8 cellular contexts compared by ENCODE assay signal in the genomic region with DNA sequence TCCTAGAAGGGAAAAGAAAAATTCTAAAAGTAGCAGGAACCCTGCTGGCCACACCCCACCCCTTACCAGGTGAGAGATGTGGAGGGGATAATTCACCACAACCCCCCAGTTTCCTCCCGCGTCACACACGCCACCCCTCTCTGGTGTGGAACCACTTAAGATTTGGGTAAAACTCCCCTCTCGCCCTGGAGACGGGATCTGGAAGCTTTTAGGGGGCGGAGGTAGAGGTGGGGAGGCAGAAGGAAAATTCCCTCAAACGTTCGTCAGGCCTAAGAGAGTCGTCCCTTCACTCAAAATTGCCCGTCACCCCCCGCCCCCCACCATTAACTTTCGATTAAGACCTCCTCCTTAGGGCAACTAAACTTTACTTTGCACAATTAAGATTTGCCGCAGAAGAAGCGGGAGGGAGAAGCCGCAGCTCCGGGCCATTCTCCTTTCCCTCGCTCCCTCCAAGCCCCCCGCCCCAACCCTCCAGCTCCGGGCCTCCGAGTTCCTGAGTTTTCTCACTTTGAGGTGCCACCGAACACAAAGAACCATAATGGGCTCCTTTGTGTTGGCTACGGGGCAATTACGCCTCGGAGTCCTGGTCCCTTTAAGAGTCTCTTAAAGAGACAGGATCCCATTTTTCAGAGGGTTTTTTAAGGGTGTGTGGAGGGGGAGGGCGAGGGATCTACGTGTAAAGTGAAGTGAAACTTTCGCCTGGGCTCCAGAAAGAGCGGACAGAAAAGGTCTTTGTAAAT. TPM values are rescaled to one million over a fixed set of nuclear protein-coding genes. Genes with fewer than 3 reads are reported as not detected.
DNase-seq lines count a peak whose midpoint lies in the region; ATAC-seq, FAIRE-seq and TF ChIP-seq lines count a peak whose summit lies in the region.

No MANE protein-coding gene starts in this region.

- peak overlapping the region; percentile 94 for H3K27ac ChIP-seq in Panc1 (ENCODE audit: low read length)
- no peak overlapping the region for H3K27ac ChIP-seq in kidney (ENCODE audit: low read depth in 2 of 2, low read length in 2 of 2)
- H3K27ac ChIP-seq in spleen = peak overlapping the region in 7 of 8 donors; percentile 27 to 83 (median 75)

- peaks cover 48% of the 10 kb centered on the region for H3K4me1 Mint-ChIP-seq in Calu3 (ENCODE audit: low read depth, unreplicated experiment)

- peak; percentile 47 for ATAC-seq in HG03439 (IDR thresholded peaks at IDR 0.05; ENCODE audit: unreplicated experiment)
- ATAC-seq in Panc1 = peak; percentile 70
- ATAC-seq in HG03565 (IDR thresholded peaks at IDR 0.05; ENCODE audit: unreplicated experiment) = no peak

- POLR2A ChIA-PET in Panc1 (lab: Charles Lee) = no interaction called here

- H3K4me3 Mint-ChIP-seq in Calu3 (ENCODE audit: low read depth, unreplicated experiment) = peak overlapping the region; percentile 93

- H3K27me3 ChIP-seq in Panc1 (ENCODE audit: control insufficient read depth, insufficient read depth, low read length) = no peaks in the 10 kb centered on the region
- H3K27me3 ChIP-seq in spleen (replicated peaks in 1 of 7) = peaks cover 0 to 72% (median 37%) of the 10 kb centered on the region in 7 donors

- H3K9me3 ChIP-seq in Panc1 (ENCODE audit: control insufficient read depth, insufficient read depth, low read depth, low read length) (no peaks in the 10 kb centered on the region), kidney (ENCODE audit: control insufficient read depth in 1 of 2, low read length in 2 of 2) (no peaks in the 10 kb centered on the region), spleen (no peaks in the 10 kb centered on the region)

- H3K4me3 ChIP-seq in Panc1 (ENCODE audit: low read depth in 2 of 2, low read length in 2 of 2) (peak overlapping the region; percentile 59 to 64), kidney (ENCODE audit: low read length in 2 of 2) (peak overlapping the region; percentile 68 to 77), spleen (peak overlapping the region; percentile 52 to 79 (median 66))

- intact Hi-C loops in Calu3 (cut with micrococcal nuclease; ENCODE audit: unreplicated experiment) = no loop called here
- intact Hi-C loops in Panc1 (cut with micrococcal nuclease; ENCODE audit: unreplicated experiment) = no loop called here
- intact Hi-C loops in kidney (cut with DNase I) = no loop called here
- intact Hi-C loops in spleen (cut with DNase I; ENCODE audit: low total_unique reads) = no loop called here

- BruUV-seq in Calu3 (replicated peaks; lab: Mats Ljungman, UMichigan) = no TSS peak
- BruUV-seq in Panc1 (replicated peaks; lab: Mats Ljungman, UMichigan) = no TSS peak

- H3K9ac ChIP-seq in kidney (ENCODE audit: low read length in 2 of 2) = peak overlapping the region; percentile 60 to 73

- peaks cover 45% of the 10 kb centered on the region for H3K36me3 Mint-ChIP-seq in Calu3 (ENCODE audit: insufficient read depth, unreplicated experiment)

- CTCF ChIA-PET in Calu3 (lab: Charles Lee) = interaction anchor here (0.6 to 1.3 kb wide), 6 partner anchors 12 to 145 kb away, joined by 3 to 9 read pairs (median 6); no protein-coding TSS in a partner anchor
- CTCF ChIA-PET in Panc1 (lab: Charles Lee) = no interaction called here

- WGBS in spleen, 5 donors = 1 to 3% (median 2%) methylated on average over 28 of the region's 28 CpGs

- H3K27ac Mint-ChIP-seq in Calu3 (ENCODE audit: unreplicated experiment) = peak overlapping the region; percentile 88

- H3K36me3 ChIP-seq in Panc1 (ENCODE audit: control insufficient read depth, insufficient read depth, low read length) (peaks cover 2% of the 10 kb centered on the region; the same call in 1 of the 2 replicates), kidney (ENCODE audit: control insufficient read depth in 1 of 2, insufficient read depth in 2 of 2, low read length in 2 of 2) (no peaks in the 10 kb centered on the region), spleen (no peaks in the 10 kb centered on the region)

- DNase-seq in Calu3 (peak; percentile 54), Panc1 (ENCODE audit: low read depth, low spot score) (no peak), cerebellar cortex (ENCODE audit: low spot score) (peak; percentile 79), kidney (no peak), spleen (no peak), NCI-H187 treated with DMSO at 0.1 percent for 48 hours (lab: John Stamatoyannopoulos, UW) (no peak)

- FAIRE-seq in kidney (lab: Jason Lieb, UNC) = no peak

- no peaks in the 10 kb centered on the region for H3K27me3 Mint-ChIP-seq in Calu3 (ENCODE audit: unreplicated experiment)

- H3K9me3 Mint-ChIP-seq in Calu3 (ENCODE audit: low read depth, unreplicated experiment) = no peaks in the 10 kb centered on the region

- TF ChIP-seq POLR2A in spleen (IDR thresholded peaks at IDR 0.05) = no peak

- H3K4me1 ChIP-seq in Panc1 (ENCODE audit: control insufficient read depth, insufficient read depth, low read length) (peaks cover 28% of the 10 kb centered on the region), kidney (ENCODE audit: control insufficient read depth in 1 of 2, insufficient read depth in 1 of 2, low read depth in 1 of 2, low read length in 2 of 2) (peaks cover 0 to 7% of the 10 kb centered on the region in 2 donors), spleen (peaks cover 3 to 48% (median 32%) of the 10 kb centered on the region in 6 donors)

- in situ Hi-C loops in Panc1 (cut with HindIII; ENCODE audit: low pct_unique_long_range_greater_than_20kb, low sequenced_read_pairs) = no loop called here

- TF ChIP-seq CTCF in Calu3 (IDR thresholded peaks at IDR 0.05; ENCODE audit: unreplicated experiment) (no peak), Panc1 (IDR thresholded peaks at IDR 0.05) (no peak), kidney (IDR thresholded peaks at IDR 0.05; ENCODE audit: borderline replicate concordance, extremely low read depth, insufficient read depth) (no peak), spleen (IDR thresholded peaks at IDR 0.05 in 8 of 11, conservative IDR thresholded peaks at IDR 0.05 in 3 of 11) (no peak)

RNA-seq across cellular contexts. Expression of a gene that starts 1.0 kb away (rescaled TPM):
- total RNA-seq in Calu3 (2022) (28.5 and 35.8 TPM in 2 replicates), Panc1 (2021; ENCODE audit: unreplicated experiment) (35.4 TPM), kidney (4.7 TPM), spleen (1 to 10 TPM; 1.2 to 6.0 (median 3.1) TPM)
- 54.3 TPM for polyA plus RNA-seq in Panc1 (2012; ENCODE audit: insufficient read length)
- polyA plus RNA-seq in kidney (ENCODE audit: insufficient read depth, low read depth, low replicate concordance) (5.5 TPM), spleen (1 to 10 TPM; 2.0 to 3.8 (median 2.2) TPM)

RNA-seq across cellular contexts. Expression of a gene that starts 53.1 kb away (rescaled TPM):
- total RNA-seq in Calu3 (2022) = 57.8 and 60.1 TPM in 2 replicates
- 30.8 TPM for total RNA-seq in Panc1 (2021; ENCODE audit: unreplicated experiment)
- polyA plus RNA-seq in Panc1 (2012; ENCODE audit: insufficient read length) = 14.4 TPM
- total RNA-seq in kidney = 47.0 TPM
- 3.5 TPM for polyA plus RNA-seq in kidney (ENCODE audit: insufficient read depth, low read depth, low replicate concordance)
- 10 to 100 TPM; 48.4 to 66.3 (median 60.5) TPM for total RNA-seq in spleen
- polyA plus RNA-seq in spleen = 1 to 10 TPM; 4.8 to 9.1 (median 5.3) TPM

Comparison
In these comparisons a context has a peak if more than half of its experiments do, and no peak if none do; other contexts are left out.
1. DNase-seq: peak in Calu3 (single experiment) and cerebellar cortex (single experiment); none in Panc1 (single experiment), kidney (single experiment), spleen (single experiment) and NCI-H187 treated with DMSO at 0.1 percent for 48 hours (single experiment).
2. H3K27ac ChIP-seq: peak in Panc1 (single experiment) and spleen (7 of 8); none in kidney (0 of 2).
3. Peak in every context shown above with its lines, with median percentiles within 50 percentile points of each other: H3K4me3 ChIP-seq.